19 cellular contexts compared by ENCODE assay signal in genomic region chr18:11245889-11246288, GRCh38.
DNase-seq lines count a peak whose midpoint lies in the region; ATAC-seq, FAIRE-seq and TF ChIP-seq lines count a peak whose summit lies in the region.
"Had no signal": no experiment of that assay in that cellular context is flagged by ENCODE, and none has a peak within 500 bp of the region (broad histone marks: within the 10 kb centered on the region; RNA-seq: fewer than 3 reads in every experiment).

No MANE protein-coding gene starts in this region.

- no TSS peak for BruUV-seq in HepG2 (replicated peaks; lab: Mats Ljungman, UMichigan)

- WGBS in liver, result 82% methylated on average over 2 of the region's 2 CpGs
- WGBS in HepG2 (ENCODE audit: low lambda C conversion rate), result 3% methylated on average over 2 of the region's 2 CpGs
- WGBS in thymus, result 95% methylated on average over 2 of the region's 2 CpGs

- H3K79me2 ChIP-seq in HepG2 (ENCODE audit: insufficient read depth, low read length), result no peaks in the 10 kb centered on the region

- H3K9me3 ChIP-seq in liver (ENCODE audit: control insufficient read depth in 4 of 4, low read length in 3 of 4) (no peaks in the 10 kb centered on the region), HepG2 (ENCODE audit: low read length) (no peaks in the 10 kb centered on the region), adipocyte (ENCODE audit: control insufficient read depth, low read length) (no peaks in the 10 kb centered on the region), thymus (ENCODE audit: control insufficient read depth) (no peaks in the 10 kb centered on the region)

- no peak for ATAC-seq in HepG2
- ATAC-seq in HG02798 (IDR thresholded peaks at IDR 0.05; ENCODE audit: poor library complexity, unreplicated experiment), result no peak

- CTCF ChIA-PET in HepG2 (lab: Yijun Ruan, JAX; ENCODE audit: low intra/inter-chr PET ratio, low total read pairs), result no interaction called here

- H4K20me1 ChIP-seq in HepG2 (ENCODE audit: insufficient read depth, low read length), result no peaks in the 10 kb centered on the region

- H3K4me1 ChIP-seq in liver (ENCODE audit: control insufficient read depth in 4 of 4, insufficient read depth in 4 of 4, low read length in 3 of 4), result no peaks in the 10 kb centered on the region
- no peaks in the 10 kb centered on the region for H3K4me1 ChIP-seq in HepG2 (ENCODE audit: insufficient read depth, low read length)
- H3K4me1 ChIP-seq in adipocyte (ENCODE audit: control insufficient read depth, insufficient read depth, low read length), result peaks cover 20% of the 10 kb centered on the region
- H3K4me1 ChIP-seq in thymus (ENCODE audit: control insufficient read depth, insufficient read depth, low read length), result no peaks in the 10 kb centered on the region

- H2AFZ ChIP-seq in HepG2 (ENCODE audit: low read length), result no peak overlapping the region
- H2AFZ ChIP-seq: PC-9 had no signal

- H3K4me3 ChIP-seq in liver (ENCODE audit: low read depth in 1 of 3, low read length in 3 of 3), result no peak overlapping the region
- no peak overlapping the region for H3K4me3 ChIP-seq in HepG2 (replicated peaks in 1 of 3; ENCODE audit: insufficient read depth in 1 of 3, low read depth in 2 of 3, low read length in 3 of 3)
- peak overlapping the region; percentile 61 for H3K4me3 ChIP-seq in adipocyte (ENCODE audit: low read length)
- no peak overlapping the region for H3K4me3 ChIP-seq in thymus (ENCODE audit: low read length)
- H3K4me3 ChIP-seq: PC-9 had no signal

- no peak for DNase-seq in HepG2 (ENCODE audit: low spot score)
- no peak for DNase-seq in adipocyte (ENCODE audit: low read depth)
- DNase-seq in foreskin melanocyte, result peak; percentile 11
- no peak for DNase-seq in NCI-H446 treated with DMSO at 0.1 percent for 48 hours (lab: John Stamatoyannopoulos, UW)
- no peak for DNase-seq in NOMO-1 treated with dmso at 0.1 percent for 144 hours (lab: John Stamatoyannopoulos, UW; ENCODE audit: unreplicated experiment)
- DNase-seq: DND-41, GF-D8, H7, KBM-7, NCI-H1417, NCI-H187 treated with DMSO at 0.1 percent for 48 hours, NCI-H446, PC-9 had no signal

- POLR2A ChIA-PET in HepG2 (lab: Yijun Ruan, JAX), result no interaction called here

- H3K36me3 ChIP-seq in liver (ENCODE audit: control insufficient read depth in 4 of 4, insufficient read depth in 3 of 4, low read depth in 1 of 4, low read length in 3 of 4) (no peaks in the 10 kb centered on the region), HepG2 (replicated peaks in 1 of 2; ENCODE audit: control insufficient read depth in 1 of 2, insufficient read depth in 2 of 2, low read length in 2 of 2) (no peaks in the 10 kb centered on the region), adipocyte (ENCODE audit: control insufficient read depth, insufficient read depth, low read length, severe bottlenecking) (no peaks in the 10 kb centered on the region), thymus (ENCODE audit: control insufficient read depth, insufficient read depth) (no peaks in the 10 kb centered on the region)

- no peak for TF ChIP-seq CTCF in liver (IDR thresholded peaks at IDR 0.05; ENCODE audit: low read depth, low read length, missing input control)
- no peak for TF ChIP-seq CTCF in HepG2 (CRISPR knock-in tag; IDR thresholded peaks at IDR 0.05)

- TF ChIP-seq EP300 in HepG2 (IDR thresholded peaks at IDR 0.05; ENCODE audit: low read depth in 2 of 2, low read length in 2 of 2), result no peak
- no peak for TF ChIP-seq EP300 in HepG2 (CRISPR knock-in tag; IDR thresholded peaks at IDR 0.05; ENCODE audit: borderline replicate concordance)

- intact Hi-C loops in HepG2 (cut with micrococcal nuclease; ENCODE audit: unreplicated experiment), result no loop called here

- H3K4me2 ChIP-seq in HepG2 (ENCODE audit: low read depth, low read length), result no peak overlapping the region
- H3K4me2 ChIP-seq: PC-9 had no signal

- no peak for TF ChIP-seq RAD21 in liver (IDR thresholded peaks at IDR 0.05)
- TF ChIP-seq RAD21 in HepG2 (CRISPR knock-in tag; IDR thresholded peaks at IDR 0.05), result no peak

- H3K9ac ChIP-seq in liver (ENCODE audit: low read depth in 1 of 2, low read length in 2 of 2) (no peak overlapping the region), HepG2 (ENCODE audit: insufficient read depth, low read depth, low read length) (no peak overlapping the region), adipocyte (ENCODE audit: low read length) (no peak overlapping the region)

- H3K27me3 ChIP-seq in liver (ENCODE audit: control insufficient read depth in 4 of 4, insufficient read depth in 4 of 4, low read length in 3 of 4), result no peaks in the 10 kb centered on the region
- no peaks in the 10 kb centered on the region for H3K27me3 ChIP-seq in HepG2 (ENCODE audit: control insufficient read depth in 1 of 2, insufficient read depth in 2 of 2, low read length in 2 of 2)
- no peaks in the 10 kb centered on the region for H3K27me3 ChIP-seq in adipocyte (replicated peaks; ENCODE audit: control insufficient read depth, insufficient read depth, low read length)
- no peaks in the 10 kb centered on the region for H3K27me3 ChIP-seq in thymus (ENCODE audit: control insufficient read depth, insufficient read depth)

- in situ Hi-C loops in HepG2 (cut with HindIII; ENCODE audit: extremely low pct_ligation_motif_present, low pct_unique_long_range_greater_than_20kb), result no loop called here

- no peak overlapping the region for H3K27ac ChIP-seq in liver (ENCODE audit: low read depth in 1 of 2, low read length in 2 of 2)
- no peak overlapping the region for H3K27ac ChIP-seq in HepG2 (ENCODE audit: extremely low read length, insufficient read depth, low read length)
- peak overlapping the region; percentile 3 for H3K27ac ChIP-seq in thymus (ENCODE audit: low read depth)
- H3K27ac ChIP-seq: 22Rv1, C4-2B, PC-9 had no signal

- no peak for TF ChIP-seq POLR2A in HepG2 (IDR thresholded peaks at IDR 0.05; ENCODE audit: insufficient read depth in 1 of 2, low read depth in 2 of 2, low read length in 2 of 2)

- no peak for FAIRE-seq in HepG2 (lab: Jason Lieb, UNC)
- FAIRE-seq: GM19239 had no signal

TF ChIP-seq in liver, 16 proteins besides CTCF, POLR2A, EP300 and RAD21:
- peak; percentile 51 to 55 for TF ChIP-seq HNF4A (conservative IDR thresholded peaks at IDR 0.05)
- TF ChIP-seq, protein P1, sequence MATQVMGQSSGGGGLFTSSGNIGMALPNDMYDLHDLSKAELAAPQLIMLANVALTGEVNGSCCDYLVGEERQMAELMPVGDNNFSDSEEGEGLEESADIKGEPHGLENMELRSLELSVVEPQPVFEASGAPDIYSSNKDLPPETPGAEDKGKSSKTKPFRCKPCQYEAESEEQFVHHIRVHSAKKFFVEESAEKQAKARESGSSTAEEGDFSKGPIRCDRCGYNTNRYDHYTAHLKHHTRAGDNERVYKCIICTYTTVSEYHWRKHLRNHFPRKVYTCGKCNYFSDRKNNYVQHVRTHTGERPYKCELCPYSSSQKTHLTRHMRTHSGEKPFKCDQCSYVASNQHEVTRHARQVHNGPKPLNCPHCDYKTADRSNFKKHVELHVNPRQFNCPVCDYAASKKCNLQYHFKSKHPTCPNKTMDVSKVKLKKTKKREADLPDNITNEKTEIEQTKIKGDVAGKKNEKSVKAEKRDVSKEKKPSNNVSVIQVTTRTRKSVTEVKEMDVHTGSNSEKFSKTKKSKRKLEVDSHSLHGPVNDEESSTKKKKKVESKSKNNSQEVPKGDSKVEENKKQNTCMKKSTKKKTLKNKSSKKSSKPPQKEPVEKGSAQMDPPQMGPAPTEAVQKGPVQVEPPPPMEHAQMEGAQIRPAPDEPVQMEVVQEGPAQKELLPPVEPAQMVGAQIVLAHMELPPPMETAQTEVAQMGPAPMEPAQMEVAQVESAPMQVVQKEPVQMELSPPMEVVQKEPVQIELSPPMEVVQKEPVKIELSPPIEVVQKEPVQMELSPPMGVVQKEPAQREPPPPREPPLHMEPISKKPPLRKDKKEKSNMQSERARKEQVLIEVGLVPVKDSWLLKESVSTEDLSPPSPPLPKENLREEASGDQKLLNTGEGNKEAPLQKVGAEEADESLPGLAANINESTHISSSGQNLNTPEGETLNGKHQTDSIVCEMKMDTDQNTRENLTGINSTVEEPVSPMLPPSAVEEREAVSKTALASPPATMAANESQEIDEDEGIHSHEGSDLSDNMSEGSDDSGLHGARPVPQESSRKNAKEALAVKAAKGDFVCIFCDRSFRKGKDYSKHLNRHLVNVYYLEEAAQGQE (IDR thresholded peaks at IDR 0.05), result no peak
TF ChIP-seq in liver: peak in this region for 1.

TF ChIP-seq in HepG2, 621 proteins besides CTCF, POLR2A, EP300 and RAD21 (continues in another document):
- TF ChIP-seq ZNF501 (CRISPR knock-in tag; IDR thresholded peaks at IDR 0.05), result no peak
- no peak for TF ChIP-seq ZNF775 (CRISPR knock-in tag; IDR thresholded peaks at IDR 0.05; ENCODE audit: borderline replicate concordance)
- no peak for TF ChIP-seq ZC3H13 (CRISPR knock-in tag; IDR thresholded peaks at IDR 0.05)
- TF ChIP-seq, protein P2, sequence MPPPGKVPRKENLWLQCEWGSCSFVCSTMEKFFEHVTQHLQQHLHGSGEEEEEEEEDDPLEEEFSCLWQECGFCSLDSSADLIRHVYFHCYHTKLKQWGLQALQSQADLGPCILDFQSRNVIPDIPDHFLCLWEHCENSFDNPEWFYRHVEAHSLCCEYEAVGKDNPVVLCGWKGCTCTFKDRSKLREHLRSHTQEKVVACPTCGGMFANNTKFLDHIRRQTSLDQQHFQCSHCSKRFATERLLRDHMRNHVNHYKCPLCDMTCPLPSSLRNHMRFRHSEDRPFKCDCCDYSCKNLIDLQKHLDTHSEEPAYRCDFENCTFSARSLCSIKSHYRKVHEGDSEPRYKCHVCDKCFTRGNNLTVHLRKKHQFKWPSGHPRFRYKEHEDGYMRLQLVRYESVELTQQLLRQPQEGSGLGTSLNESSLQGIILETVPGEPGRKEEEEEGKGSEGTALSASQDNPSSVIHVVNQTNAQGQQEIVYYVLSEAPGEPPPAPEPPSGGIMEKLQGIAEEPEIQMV (CRISPR knock-in tag; IDR thresholded peaks at IDR 0.05; ENCODE audit: low read depth), result no peak
- TF ChIP-seq HNRNPUL1 (IDR thresholded peaks at IDR 0.05; ENCODE audit: low read depth, low read length), result no peak
- no peak for TF ChIP-seq PAX8 (CRISPR knock-in tag; IDR thresholded peaks at IDR 0.05; ENCODE audit: borderline replicate concordance)
- TF ChIP-seq CSRNP2 (CRISPR knock-in tag; conservative IDR thresholded peaks at IDR 0.05; ENCODE audit: low read depth), result no peak
- no peak for TF ChIP-seq TAF15 (IDR thresholded peaks at IDR 0.05; ENCODE audit: low read depth, low read length, poor library complexity, severe bottlenecking)
- TF ChIP-seq TOE1 (CRISPR knock-in tag; IDR thresholded peaks at IDR 0.05), result no peak
